ENCODE assay signal across 11 cellular contexts in genomic region chr5:135377751-135378680, GRCh38. TPM values are rescaled to one million over a fixed set of nuclear protein-coding genes. Genes with fewer than 3 reads are reported as not detected.
DNase-seq lines count a peak whose midpoint lies in the region; ATAC-seq and TF ChIP-seq lines count a peak whose summit lies in the region.
"Had no signal": no experiment of that assay in that cellular context is flagged by ENCODE, and none has a peak within 500 bp of the region (broad histone marks: within the 10 kb centered on the region; RNA-seq: fewer than 3 reads in every experiment).

No MANE protein-coding gene starts in this region.

- H3K9me3 ChIP-seq in T-helper 17 cell (ENCODE audit: control insufficient read depth, low read length, poor library complexity, severe bottlenecking) (no peaks in the 10 kb centered on the region), mesenchymal stem cell (ENCODE audit: control insufficient read depth, low read length) (no peaks in the 10 kb centered on the region)
- H3K9me3 ChIP-seq: psoas muscle had no signal

- H3K4me3 Mint-ChIP-seq in CD14-positive monocyte (peak overlapping the region in 1 of 2 donors; percentile 48), T-helper 17 cell (peak overlapping the region; percentile 64)

- H3K9ac ChIP-seq in mesenchymal stem cell (ENCODE audit: low read length) = no peak overlapping the region

- no peak overlapping the region for H3K14ac ChIP-seq in mesenchymal stem cell (ENCODE audit: low read length in 2 of 2)

- H3K4ac ChIP-seq in mesenchymal stem cell (ENCODE audit: low read depth in 1 of 2, low read length in 2 of 2) = peak overlapping the region in 1 of 2 experiments; percentile 48

- ATAC-seq in GM21529 (IDR thresholded peaks at IDR 0.05; ENCODE audit: unreplicated experiment) = peak; percentile 32
- no peak for ATAC-seq in T-helper 17 cell
- no peak for ATAC-seq in GM21717 (IDR thresholded peaks at IDR 0.05; ENCODE audit: unreplicated experiment)
- ATAC-seq: psoas muscle had no signal

- H2AFZ ChIP-seq in mesenchymal stem cell (ENCODE audit: low read depth, low read length) = no peak overlapping the region

- H3K27me3 ChIP-seq in mesenchymal stem cell (ENCODE audit: control insufficient read depth in 1 of 2, insufficient read depth in 1 of 2, low read length in 2 of 2) = no peaks in the 10 kb centered on the region

- intact Hi-C loops in CD14-positive monocyte (cut with micrococcal nuclease) = loop anchor here in 1 of 2 donors (10.0 kb wide), 1 partner anchor 47 kb away; no protein-coding TSS in a partner anchor

- H3K36me3 Mint-ChIP-seq in CD14-positive monocyte (peaks cover 84 to 100% of the 10 kb centered on the region in 2 donors), T-helper 17 cell (ENCODE audit: low read depth) (peaks cover 7% of the 10 kb centered on the region)

- peaks cover 48 to 94% of the 10 kb centered on the region in 2 experiments for H3K36me3 ChIP-seq in mesenchymal stem cell (ENCODE audit: control insufficient read depth in 1 of 2, insufficient read depth in 2 of 2, low read depth in 1 of 2, low read length in 2 of 2)

- 93% methylated on average over 17 of the region's 17 CpGs for WGBS in mesenchymal stem cell

- H4K91ac ChIP-seq in mesenchymal stem cell (ENCODE audit: low read length) = peak overlapping the region; percentile 41

- peaks cover 39% of the 10 kb centered on the region for H3K79me1 ChIP-seq in mesenchymal stem cell (replicated peaks; ENCODE audit: low read length, poor library complexity, severe bottlenecking)

- H2BK15ac ChIP-seq in mesenchymal stem cell (ENCODE audit: low read depth, poor library complexity, severe bottlenecking) = peak overlapping the region; percentile 30

- no peak overlapping the region for H3K4me3 ChIP-seq in mesenchymal stem cell (ENCODE audit: insufficient read depth in 1 of 2, low read depth in 1 of 2, low read length in 2 of 2)
- H3K4me3 ChIP-seq: psoas muscle, SK-N-MC had no signal

- DNase-seq in CD14-positive monocyte (ENCODE audit: low spot score) (no peak), T-helper 17 cell (no peak), mesenchymal stem cell (no peak), kidney tubule cell (ENCODE audit: low spot score) (no peak), cerebellum (ENCODE audit: low spot score) (no peak)
- DNase-seq in stimulated activated CD4-positive, alpha-beta T cell treated with anti-CD3 and anti-CD28 coated beads, Interleukin-4, amount 100 ng/mL, for 4 hours = no peak
- DNase-seq: kidney glomerular epithelial cell, psoas muscle had no signal

- H2AK5ac ChIP-seq in mesenchymal stem cell (ENCODE audit: low read length, severe bottlenecking) = no peak overlapping the region

- H3K9me3 Mint-ChIP-seq in CD14-positive monocyte = no peaks in the 10 kb centered on the region

- TF ChIP-seq CTCF in CD14-positive monocyte (IDR thresholded peaks at IDR 0.05) = no peak

- H3K23ac ChIP-seq in mesenchymal stem cell (ENCODE audit: low read length in 2 of 2) = no peak overlapping the region

- H3K4me2 ChIP-seq in mesenchymal stem cell (ENCODE audit: low read length, poor library complexity, severe bottlenecking) = no peak overlapping the region

- H4K8ac ChIP-seq in mesenchymal stem cell (ENCODE audit: low read length) = peak overlapping the region; percentile 22

- H3K18ac ChIP-seq in mesenchymal stem cell (ENCODE audit: low read depth in 1 of 2, low read length in 2 of 2) = peak overlapping the region in 1 of 2 experiments; percentile 15

- H3K4me1 ChIP-seq in mesenchymal stem cell (ENCODE audit: control insufficient read depth, insufficient read depth, low read depth, low read length) = peaks cover 20% of the 10 kb centered on the region

- H2BK12ac ChIP-seq in mesenchymal stem cell (ENCODE audit: low read length in 2 of 2) = no peak overlapping the region

- H2BK120ac ChIP-seq in mesenchymal stem cell (ENCODE audit: low read depth, low read length) = no peak overlapping the region

- no peak overlapping the region for H2BK5ac ChIP-seq in mesenchymal stem cell (ENCODE audit: low read depth, low read length, poor library complexity, severe bottlenecking)

- H3K27ac Mint-ChIP-seq in CD14-positive monocyte (peak overlapping the region; percentile 80 to 95 (median 91)), T-helper 17 cell (peak overlapping the region; percentile 94)

- H3K4me1 Mint-ChIP-seq in CD14-positive monocyte (peaks cover 84% of the 10 kb centered on the region), T-helper 17 cell (peaks cover 57% of the 10 kb centered on the region)

- no peaks in the 10 kb centered on the region for H3K27me3 Mint-ChIP-seq in CD14-positive monocyte (ENCODE audit: low read depth in 3 of 3)
- no peaks in the 10 kb centered on the region for H3K27me3 Mint-ChIP-seq in T-helper 17 cell

- no peak overlapping the region for H3K27ac ChIP-seq in mesenchymal stem cell (ENCODE audit: low read length, poor library complexity, severe bottlenecking)
- H3K27ac ChIP-seq: SK-N-MC had no signal

RNA-seq across cellular contexts. Expression of gene MACROH2A1, which starts 21.0 kb away (rescaled TPM):
- polyA plus RNA-seq in CD14-positive monocyte = 100 to 1,000 TPM; 352 to 443 TPM
- total RNA-seq in T-helper 17 cell = 100 to 1,000 TPM; 124 to 141 TPM
- 114 TPM for polyA plus RNA-seq in mesenchymal stem cell (2013, experiment 1 of 2)
- polyA plus RNA-seq in mesenchymal stem cell (2013, experiment 2 of 2) = 113 TPM
- 142 TPM for total RNA-seq in cerebellum
